1 cellular context compared by ENCODE assay signal in the genomic region with DNA sequence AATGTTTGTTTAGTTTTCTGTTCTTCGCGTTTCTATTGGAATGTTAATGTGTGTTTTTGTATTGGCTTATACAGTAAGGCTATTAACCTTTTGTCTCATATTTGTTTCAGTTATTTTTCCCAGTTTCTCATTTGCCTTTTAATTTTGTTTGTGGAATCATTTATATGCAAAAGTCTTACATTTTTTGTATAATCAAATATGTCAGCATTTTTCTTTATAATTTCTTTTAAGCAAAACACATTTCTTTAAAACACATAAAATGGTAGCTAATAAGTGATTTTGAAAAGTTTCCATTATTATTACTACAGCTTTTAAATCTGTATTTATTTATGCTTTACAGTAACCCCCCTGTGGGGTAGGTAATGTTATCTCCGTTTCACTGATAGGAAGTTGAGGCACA.
TF ChIP-seq lines count a peak whose summit lies in the region.

No MANE protein-coding gene starts in this region.

TF ChIP-seq in WTC11, 78 proteins besides CTCF, POLR2A, EP300 and RAD21 (continued from another document):
- no peak for TF ChIP-seq USF1 (CRISPR knock-in tag; IDR thresholded peaks at IDR 0.05)
- TF ChIP-seq, protein P1, sequence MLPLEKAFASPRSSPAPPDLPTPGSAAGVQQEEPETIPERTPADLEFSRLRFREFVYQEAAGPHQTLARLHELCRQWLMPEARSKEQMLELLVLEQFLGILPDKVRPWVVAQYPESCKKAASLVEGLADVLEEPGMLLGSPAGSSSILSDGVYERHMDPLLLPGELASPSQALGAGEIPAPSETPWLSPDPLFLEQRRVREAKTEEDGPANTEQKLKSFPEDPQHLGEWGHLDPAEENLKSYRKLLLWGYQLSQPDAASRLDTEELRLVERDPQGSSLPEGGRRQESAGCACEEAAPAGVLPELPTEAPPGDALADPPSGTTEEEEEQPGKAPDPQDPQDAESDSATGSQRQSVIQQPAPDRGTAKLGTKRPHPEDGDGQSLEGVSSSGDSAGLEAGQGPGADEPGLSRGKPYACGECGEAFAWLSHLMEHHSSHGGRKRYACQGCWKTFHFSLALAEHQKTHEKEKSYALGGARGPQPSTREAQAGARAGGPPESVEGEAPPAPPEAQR (CRISPR knock-in tag; IDR thresholded peaks at IDR 0.05) = no peak
- TF ChIP-seq, protein P2, sequence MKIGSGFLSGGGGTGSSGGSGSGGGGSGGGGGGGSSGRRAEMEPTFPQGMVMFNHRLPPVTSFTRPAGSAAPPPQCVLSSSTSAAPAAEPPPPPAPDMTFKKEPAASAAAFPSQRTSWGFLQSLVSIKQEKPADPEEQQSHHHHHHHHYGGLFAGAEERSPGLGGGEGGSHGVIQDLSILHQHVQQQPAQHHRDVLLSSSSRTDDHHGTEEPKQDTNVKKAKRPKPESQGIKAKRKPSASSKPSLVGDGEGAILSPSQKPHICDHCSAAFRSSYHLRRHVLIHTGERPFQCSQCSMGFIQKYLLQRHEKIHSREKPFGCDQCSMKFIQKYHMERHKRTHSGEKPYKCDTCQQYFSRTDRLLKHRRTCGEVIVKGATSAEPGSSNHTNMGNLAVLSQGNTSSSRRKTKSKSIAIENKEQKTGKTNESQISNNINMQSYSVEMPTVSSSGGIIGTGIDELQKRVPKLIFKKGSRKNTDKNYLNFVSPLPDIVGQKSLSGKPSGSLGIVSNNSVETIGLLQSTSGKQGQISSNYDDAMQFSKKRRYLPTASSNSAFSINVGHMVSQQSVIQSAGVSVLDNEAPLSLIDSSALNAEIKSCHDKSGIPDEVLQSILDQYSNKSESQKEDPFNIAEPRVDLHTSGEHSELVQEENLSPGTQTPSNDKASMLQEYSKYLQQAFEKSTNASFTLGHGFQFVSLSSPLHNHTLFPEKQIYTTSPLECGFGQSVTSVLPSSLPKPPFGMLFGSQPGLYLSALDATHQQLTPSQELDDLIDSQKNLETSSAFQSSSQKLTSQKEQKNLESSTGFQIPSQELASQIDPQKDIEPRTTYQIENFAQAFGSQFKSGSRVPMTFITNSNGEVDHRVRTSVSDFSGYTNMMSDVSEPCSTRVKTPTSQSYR (CRISPR knock-in tag; IDR thresholded peaks at IDR 0.05) = no peak
- TF ChIP-seq, protein P3, sequence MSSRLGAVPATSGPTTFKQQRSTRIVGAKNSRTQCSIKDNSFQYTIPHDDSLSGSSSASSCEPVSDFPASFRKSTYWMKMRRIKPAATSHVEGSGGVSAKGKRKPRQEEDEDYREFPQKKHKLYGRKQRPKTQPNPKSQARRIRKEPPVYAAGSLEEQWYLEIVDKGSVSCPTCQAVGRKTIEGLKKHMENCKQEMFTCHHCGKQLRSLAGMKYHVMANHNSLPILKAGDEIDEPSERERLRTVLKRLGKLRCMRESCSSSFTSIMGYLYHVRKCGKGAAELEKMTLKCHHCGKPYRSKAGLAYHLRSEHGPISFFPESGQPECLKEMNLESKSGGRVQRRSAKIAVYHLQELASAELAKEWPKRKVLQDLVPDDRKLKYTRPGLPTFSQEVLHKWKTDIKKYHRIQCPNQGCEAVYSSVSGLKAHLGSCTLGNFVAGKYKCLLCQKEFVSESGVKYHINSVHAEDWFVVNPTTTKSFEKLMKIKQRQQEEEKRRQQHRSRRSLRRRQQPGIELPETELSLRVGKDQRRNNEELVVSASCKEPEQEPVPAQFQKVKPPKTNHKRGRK (CRISPR knock-in tag; IDR thresholded peaks at IDR 0.05; ENCODE audit: borderline replicate concordance) = no peak
- no peak for TF ChIP-seq ZNF423 (CRISPR knock-in tag; IDR thresholded peaks at IDR 0.05)
- no peak for TF ChIP-seq NFYB (CRISPR knock-in tag; conservative IDR thresholded peaks at IDR 0.05; ENCODE audit: low read depth)
- TF ChIP-seq ZBTB21 (CRISPR knock-in tag; IDR thresholded peaks at IDR 0.05; ENCODE audit: borderline replicate concordance) = no peak
- no peak for TF ChIP-seq ZNF263 (CRISPR knock-in tag; IDR thresholded peaks at IDR 0.05; ENCODE audit: low read depth)
